29 cellular contexts compared by ENCODE assay signal in the genomic region with DNA sequence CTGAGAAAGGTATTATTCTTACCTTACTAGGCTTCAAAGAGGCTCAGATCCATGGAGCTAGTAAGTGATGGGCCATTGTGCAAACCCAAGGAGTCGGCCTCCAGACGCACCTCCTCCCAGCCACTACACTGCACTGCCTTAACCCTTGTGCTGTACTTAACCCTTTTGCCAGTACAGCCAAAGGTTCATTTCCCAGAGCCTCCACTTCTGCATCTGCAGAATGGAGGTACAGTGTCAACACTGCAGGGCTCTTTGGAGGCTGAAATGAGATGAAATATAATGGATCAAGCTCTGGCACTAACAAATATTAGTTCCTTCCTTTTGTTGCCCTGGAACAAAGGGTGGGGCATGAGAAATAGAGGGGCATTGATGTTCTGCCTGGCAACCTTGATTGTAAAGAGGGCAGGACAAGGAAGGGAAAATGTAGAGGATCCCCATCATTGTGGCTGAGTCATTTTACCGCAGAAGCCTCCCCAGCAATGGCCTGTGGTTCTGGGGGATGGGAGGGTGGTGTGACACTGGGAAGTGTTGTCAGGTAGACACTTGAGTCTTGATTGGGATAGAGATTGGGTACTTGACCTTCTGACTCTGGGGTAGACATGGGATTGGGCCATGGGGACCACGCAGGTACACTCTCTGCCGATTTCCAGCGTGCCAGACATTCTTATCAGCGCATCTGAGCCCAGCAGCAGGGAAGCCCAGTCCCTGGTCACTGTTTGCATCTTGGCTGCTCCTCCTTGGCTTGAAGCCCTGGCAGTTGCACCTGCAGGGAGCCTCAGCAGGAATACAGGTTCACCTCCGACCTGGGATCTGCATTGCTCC.
DNase-seq lines count a peak whose midpoint lies in the region; ATAC-seq and TF ChIP-seq lines count a peak whose summit lies in the region.
"Had no signal": no experiment of that assay in that cellular context is flagged by ENCODE, and none has a peak within 500 bp of the region (broad histone marks: within the 10 kb centered on the region; RNA-seq: fewer than 3 reads in every experiment).

No MANE protein-coding gene starts in this region.

- ATAC-seq in stimulated activated effector memory CD8-positive, alpha-beta T cell treated with anti-CD3 and anti-CD28 coated beads, Interleukin-12 subunit alpha, Interleukin-12 subunit beta, amount 100 ng/mL, for 72 hours = no peak
- ATAC-seq in HG02571 (IDR thresholded peaks at IDR 0.05; ENCODE audit: unreplicated experiment) = no peak
- ATAC-seq in HG02852 (IDR thresholded peaks at IDR 0.05; ENCODE audit: unreplicated experiment) = no peak
- ATAC-seq: activated CD8-positive, alpha-beta memory T cell treated with anti-CD3 and anti-CD28 coated beads, Interleukin-2, amount 10 ng/mL, durations not matched to agents 7 days and 5 days; activated T-cell treated with anti-CD3 and anti-CD28 coated beads, Interleukin-2, amount 50 U/mL, for 72 hours; GM12878 had no signal

- H3K27ac Mint-ChIP-seq in brain = peak overlapping the region in 4 of 5 experiments; percentile 56 to 94 (median 92)
- peak overlapping the region; percentile 68 for H3K27ac Mint-ChIP-seq in stimulated activated effector memory CD8-positive, alpha-beta T cell treated with anti-CD3 and anti-CD28 coated beads, Interleukin-12 subunit alpha, Interleukin-12 subunit beta, amount 100 ng/mL, for 72 hours
- no peak overlapping the region for H3K27ac Mint-ChIP-seq in CD4-positive, alpha-beta memory T cell
- H3K27ac Mint-ChIP-seq: activated CD8-positive, alpha-beta memory T cell treated with anti-CD3 and anti-CD28 coated beads, Interleukin-2, amount 10 ng/mL, durations not matched to agents 7 days and 5 days; activated T-cell treated with anti-CD3 and anti-CD28 coated beads, Interleukin-2, amount 50 U/mL, for 72 hours had no signal

- H3K4me2 ChIP-seq in KMS-11 = peak overlapping the region; percentile 28

- no peaks in the 10 kb centered on the region for H3K27me3 ChIP-seq in KMS-11 (ENCODE audit: insufficient read depth, low read depth)
- no peaks in the 10 kb centered on the region for H3K27me3 ChIP-seq in CD4-positive, alpha-beta memory T cell (ENCODE audit: insufficient read depth, low read length)
- H3K27me3 ChIP-seq: esophagus muscularis mucosa, heart left ventricle, stomach, tibial nerve had no signal

- peaks cover 0 to 7% (median 3%) of the 10 kb centered on the region in 5 experiments for H3K9me3 Mint-ChIP-seq in brain
- no peaks in the 10 kb centered on the region for H3K9me3 Mint-ChIP-seq in stimulated activated effector memory CD8-positive, alpha-beta T cell treated with anti-CD3 and anti-CD28 coated beads, Interleukin-12 subunit alpha, Interleukin-12 subunit beta, amount 100 ng/mL, for 72 hours
- no peaks in the 10 kb centered on the region for H3K9me3 Mint-ChIP-seq in CD4-positive, alpha-beta memory T cell
- H3K9me3 Mint-ChIP-seq: activated T-cell treated with anti-CD3 and anti-CD28 coated beads, Interleukin-2, amount 50 U/mL, for 72 hours; H9 had no signal

- peaks cover 82% of the 10 kb centered on the region for H3K79me2 ChIP-seq in KMS-11 (ENCODE audit: insufficient read depth, low read depth)

- no peak overlapping the region for H3K4me3 Mint-ChIP-seq in brain
- H3K4me3 Mint-ChIP-seq in stimulated activated effector memory CD8-positive, alpha-beta T cell treated with anti-CD3 and anti-CD28 coated beads, Interleukin-12 subunit alpha, Interleukin-12 subunit beta, amount 100 ng/mL, for 72 hours = no peak overlapping the region
- no peak overlapping the region for H3K4me3 Mint-ChIP-seq in CD4-positive, alpha-beta memory T cell
- H3K4me3 Mint-ChIP-seq: activated CD8-positive, alpha-beta memory T cell treated with anti-CD3 and anti-CD28 coated beads, Interleukin-2, amount 10 ng/mL, durations not matched to agents 7 days and 5 days; activated T-cell treated with anti-CD3 and anti-CD28 coated beads, Interleukin-2, amount 50 U/mL, for 72 hours; H9 had no signal

- TF ChIP-seq POLR2A in NB4 (IDR thresholded peaks at IDR 0.05; ENCODE audit: extremely low read depth, insufficient read length) = no peak

- peaks cover 48% of the 10 kb centered on the region for H3K36me3 Mint-ChIP-seq in brain
- no peaks in the 10 kb centered on the region for H3K36me3 Mint-ChIP-seq in stimulated activated effector memory CD8-positive, alpha-beta T cell treated with anti-CD3 and anti-CD28 coated beads, Interleukin-12 subunit alpha, Interleukin-12 subunit beta, amount 100 ng/mL, for 72 hours
- peaks cover 16 to 20% of the 10 kb centered on the region in 2 donors for H3K36me3 Mint-ChIP-seq in CD4-positive, alpha-beta memory T cell

- peaks cover 94% of the 10 kb centered on the region for H3K4me1 ChIP-seq in KMS-11 (ENCODE audit: low read depth, poor library complexity, severe bottlenecking)
- no peaks in the 10 kb centered on the region for H3K4me1 ChIP-seq in CD4-positive, alpha-beta memory T cell (ENCODE audit: insufficient read depth, low read length)

- H3K9ac ChIP-seq in KMS-11 = no peak overlapping the region

- no peak overlapping the region for H3K4me3 ChIP-seq in KMS-11 (IDR thresholded peaks at IDR 0.05; ENCODE audit: insufficient read depth, low read depth, low read length)
- no peak overlapping the region for H3K4me3 ChIP-seq in NB4 (ENCODE audit: low read depth, low read length)
- no peak overlapping the region for H3K4me3 ChIP-seq in CD4-positive, alpha-beta memory T cell (ENCODE audit: low read length in 2 of 2)
- H3K4me3 ChIP-seq: esophagus muscularis mucosa, GM12878, heart left ventricle, stomach, tibial nerve had no signal

- intact Hi-C loops in CD4-positive, alpha-beta memory T cell (cut with micrococcal nuclease) = no loop called here

- H3K4me1 Mint-ChIP-seq in brain = peaks cover 80% of the 10 kb centered on the region
- peaks cover 52% of the 10 kb centered on the region for H3K4me1 Mint-ChIP-seq in stimulated activated effector memory CD8-positive, alpha-beta T cell treated with anti-CD3 and anti-CD28 coated beads, Interleukin-12 subunit alpha, Interleukin-12 subunit beta, amount 100 ng/mL, for 72 hours
- H3K4me1 Mint-ChIP-seq in CD4-positive, alpha-beta memory T cell = peaks cover 18 to 59% (median 36%) of the 10 kb centered on the region in 4 donors

- POLR2A ChIA-PET in CD4-positive, alpha-beta memory T cell (lab: Charles Lee; ENCODE audit: partially characterized antibody) = no interaction called here

- no peaks in the 10 kb centered on the region for H3K36me3 ChIP-seq in KMS-11 (ENCODE audit: insufficient read depth)
- H3K36me3 ChIP-seq in CD4-positive, alpha-beta memory T cell (ENCODE audit: insufficient read depth, low read length) = no peaks in the 10 kb centered on the region
- H3K36me3 ChIP-seq: esophagus muscularis mucosa, heart left ventricle, stomach, tibial nerve had no signal

- no peak overlapping the region for H3K27ac ChIP-seq in KMS-11
- H3K27ac ChIP-seq in CD4-positive, alpha-beta memory T cell (ENCODE audit: low read depth, low read length) = no peak overlapping the region
- H3K27ac ChIP-seq: esophagus muscularis mucosa, heart left ventricle, stomach, tibial nerve had no signal

- CTCF ChIA-PET in CD4-positive, alpha-beta memory T cell (lab: Charles Lee; ENCODE audit: partially characterized antibody) = no interaction called here

- H3K27me3 Mint-ChIP-seq in brain = peaks cover 2% of the 10 kb centered on the region
- no peaks in the 10 kb centered on the region for H3K27me3 Mint-ChIP-seq in CD4-positive, alpha-beta memory T cell
- H3K27me3 Mint-ChIP-seq: activated CD8-positive, alpha-beta memory T cell treated with anti-CD3 and anti-CD28 coated beads, Interleukin-2, amount 10 ng/mL, durations not matched to agents 7 days and 5 days had no signal

- no peak overlapping the region for H2AFZ ChIP-seq in KMS-11 (ENCODE audit: low read depth)

- DNase-seq in NB4 (ENCODE audit: low read depth) = peak; percentile 71
- DNase-seq in stimulated activated effector memory CD8-positive, alpha-beta T cell treated with anti-CD3 and anti-CD28 coated beads, Interleukin-12 subunit alpha, Interleukin-12 subunit beta, amount 100 ng/mL, for 72 hours (ENCODE audit: low spot score in 2 of 2) = no peak
- no peak for DNase-seq in CD4-positive, alpha-beta memory T cell
- DNase-seq: activated CD4-positive, alpha-beta T cell treated with anti-CD3 and anti-CD28 coated beads, Interleukin-2, amount 50 U/mL, for 4 hours; activated CD4-positive, CD25-positive, alpha-beta regulatory T cell; activated CD8-positive, alpha-beta memory T cell treated with anti-CD3 and anti-CD28 coated beads, Interleukin-2, amount 10 ng/mL, durations not matched to agents 7 days and 5 days; activated naive CD4-positive, alpha-beta T cell treated with Interleukin-2 at 50 U/mL for 16 hours; activated T-cell treated with anti-CD3 and anti-CD28 coated beads, Interleukin-2, amount 50 U/mL, for 72 hours; central memory CD4-positive, alpha-beta T cell; dermis blood vessel endothelial cell; foreskin fibroblast; H9; heart left ventricle; islet precursor cell; NCI-H2029; NCI-H2227 treated with DMSO at 0.1 percent for 48 hours; NCI-H526 treated with DMSO at 0.1 percent for 48 hours; NK-92 treated with Interleukin-12 subunit alpha and Interleukin-12 subunit beta, amount 100 ng/mL, for 24 hours; right cardiac atrium; SHP77; stimulated activated CD4-positive, alpha-beta T cell treated with anti-CD3 and anti-CD28 coated beads, Interleukin-1b, Interleukin-23, amount 100 ng/mL, for 48 hours; stomach had no signal

- H3K9me3 ChIP-seq in CD4-positive, alpha-beta memory T cell (ENCODE audit: control insufficient read depth in 1 of 2, low read length in 2 of 2) = no peaks in the 10 kb centered on the region
- H3K9me3 ChIP-seq: esophagus muscularis mucosa, heart left ventricle, stomach, tibial nerve had no signal

- TF ChIP-seq CTCF in KMS-11 (conservative IDR thresholded peaks at IDR 0.05; ENCODE audit: low read depth, low read length) (no peak), NB4 (IDR thresholded peaks at IDR 0.05; ENCODE audit: low read depth, low read length) (no peak), brain (conservative IDR thresholded peaks at IDR 0.05) (no peak)

- peaks cover 3% of the 10 kb centered on the region; the same call in 1 of the 2 replicates for H4K20me1 ChIP-seq in KMS-11 (ENCODE audit: insufficient read depth)

Comparison
In these comparisons a context has a peak if more than half of its experiments do, and no peak if none do; other contexts are left out.
1. H3K27ac Mint-ChIP-seq: peak in brain (4 of 5) and stimulated activated effector memory CD8-positive, alpha-beta T cell treated with anti-CD3 and anti-CD28 coated beads, Interleukin-12 subunit alpha, Interleukin-12 subunit beta, amount 100 ng/mL, for 72 hours (single experiment); none in CD4-positive, alpha-beta memory T cell (0 of 7).